In genomic region chr6:161924516-161925116, GRCh38 we compare ENCODE assay signal across 21 cellular contexts.
A peak's percentile ranks its signal among the peaks of the same experiment; 100 is the strongest.
DNase-seq lines count a peak whose midpoint lies in the region; ATAC-seq and TF ChIP-seq lines count a peak whose summit lies in the region.
"Had no signal": no experiment of that assay in that cellular context is flagged by ENCODE, and none has a peak within 500 bp of the region (broad histone marks: within the 10 kb centered on the region; RNA-seq: fewer than 3 reads in every experiment).

No MANE protein-coding gene starts in this region.

- no peak overlapping the region for H3K4me2 ChIP-seq in mesenchymal stem cell (ENCODE audit: low read length, poor library complexity, severe bottlenecking)

- H3K23ac ChIP-seq in mesenchymal stem cell (ENCODE audit: low read length in 2 of 2): no peak overlapping the region

- H2BK5ac ChIP-seq in mesenchymal stem cell (ENCODE audit: low read depth, low read length, poor library complexity, severe bottlenecking): no peak overlapping the region

- H2AFZ ChIP-seq in mesenchymal stem cell (ENCODE audit: low read depth, low read length): no peak overlapping the region

- no peak overlapping the region for H3K18ac ChIP-seq in mesenchymal stem cell (ENCODE audit: low read depth in 1 of 2, low read length in 2 of 2)

- no peak overlapping the region for H3K4me3 ChIP-seq in body of pancreas
- H3K4me3 ChIP-seq in mesenchymal stem cell (ENCODE audit: insufficient read depth in 1 of 2, low read depth in 1 of 2, low read length in 2 of 2): no peak overlapping the region

- H3K79me1 ChIP-seq in mesenchymal stem cell (replicated peaks; ENCODE audit: low read length, poor library complexity, severe bottlenecking): no peaks in the 10 kb centered on the region

- intact Hi-C loops in body of pancreas (cut with DNase I): no loop called here

- 6 to 10% methylated on average over 5 of the region's 5 CpGs for WGBS in body of pancreas, 2 donors
- 48% methylated on average over 4 of the region's 5 CpGs for WGBS in mesenchymal stem cell

- TF ChIP-seq POLR2A in body of pancreas (IDR thresholded peaks at IDR 0.05): no peak

- TF ChIP-seq CTCF in body of pancreas (IDR thresholded peaks at IDR 0.05): no peak

- no peaks in the 10 kb centered on the region for H3K36me3 ChIP-seq in body of pancreas (replicated peaks in 1 of 2; ENCODE audit: insufficient read depth in 1 of 2, low read depth in 2 of 2)
- no peaks in the 10 kb centered on the region for H3K36me3 ChIP-seq in mesenchymal stem cell (ENCODE audit: control insufficient read depth in 1 of 2, insufficient read depth in 2 of 2, low read depth in 1 of 2, low read length in 2 of 2)

- no peak overlapping the region for H4K8ac ChIP-seq in mesenchymal stem cell (ENCODE audit: low read length)

- H3K27ac ChIP-seq in body of pancreas (peak overlapping the region; percentile 52 to 75 (median 61)), mesenchymal stem cell (ENCODE audit: low read length, poor library complexity, severe bottlenecking) (no peak overlapping the region)
- H3K27ac ChIP-seq: C4-2B had no signal

- no peak overlapping the region for H3K4ac ChIP-seq in mesenchymal stem cell (ENCODE audit: low read depth in 1 of 2, low read length in 2 of 2)

- H3K27me3 ChIP-seq in body of pancreas (no peaks in the 10 kb centered on the region), mesenchymal stem cell (ENCODE audit: control insufficient read depth in 1 of 2, insufficient read depth in 1 of 2, low read length in 2 of 2) (no peaks in the 10 kb centered on the region)

- ATAC-seq in HG02610 (IDR thresholded peaks at IDR 0.05; ENCODE audit: unreplicated experiment) (peak; percentile 34), body of pancreas (no peak)
- no peak for ATAC-seq in stimulated activated naive CD8-positive, alpha-beta T cell treated with anti-CD3 and anti-CD28 coated beads, Interleukin-15, Interleukin-2, amounts not matched to agents 100 U/mL and 50 U/mL, for 24 hours
- ATAC-seq: SK-N-SH treated with all-trans-retinoic acid at 6 μM for 48 hours had no signal

- H2BK15ac ChIP-seq in mesenchymal stem cell (ENCODE audit: low read depth, poor library complexity, severe bottlenecking): no peak overlapping the region

- DNase-seq in DMS53 (lab: John Stamatoyannopoulos, UW) (peak; percentile 26), DMS53 treated with DMSO at 0.1 percent for 48 hours (lab: John Stamatoyannopoulos, UW; ENCODE audit: unreplicated experiment) (no peak), body of pancreas (peak in 2 of 4 donors; percentile 13 to 36), mesenchymal stem cell (peak; percentile 55), NCI-H2107 treated with DMSO at 0.1 percent for 48 hours (lab: John Stamatoyannopoulos, UW; ENCODE audit: unreplicated experiment) (no peak)
- DNase-seq in activated CD4-positive, alpha-beta T cell treated with anti-CD3 and anti-CD28 coated beads for 1 hour: no peak
- DNase-seq in stimulated activated naive CD8-positive, alpha-beta T cell treated with anti-CD3 and anti-CD28 coated beads, Interleukin-15, Interleukin-2, amounts not matched to agents 100 U/mL and 50 U/mL, for 24 hours: no peak
- DNase-seq: 8988T, AML-193, DMS79, H9, HFFc6, KBM-7, NCI-H1105, NCI-H1694, NCI-H2171 treated with DMSO at 0.1 percent for 48 hours, NCI-H524 treated with DMSO at 0.1 percent for 48 hours, SIG-M5 had no signal

- H2BK120ac ChIP-seq in mesenchymal stem cell (ENCODE audit: low read depth, low read length): no peak overlapping the region

- H3K9me3 ChIP-seq in body of pancreas: no peaks in the 10 kb centered on the region
- no peaks in the 10 kb centered on the region for H3K9me3 ChIP-seq in mesenchymal stem cell (ENCODE audit: control insufficient read depth, low read length)

- H2AK5ac ChIP-seq in mesenchymal stem cell (ENCODE audit: low read length, severe bottlenecking): no peak overlapping the region

- H4K91ac ChIP-seq in mesenchymal stem cell (ENCODE audit: low read length): no peak overlapping the region

- no peak overlapping the region for H3K14ac ChIP-seq in mesenchymal stem cell (ENCODE audit: low read length in 2 of 2)

- H3K4me1 ChIP-seq in body of pancreas (peaks cover 25% of the 10 kb centered on the region), mesenchymal stem cell (ENCODE audit: control insufficient read depth, insufficient read depth, low read depth, low read length) (peaks cover 4% of the 10 kb centered on the region)

- H3K9ac ChIP-seq in mesenchymal stem cell (ENCODE audit: low read length): no peak overlapping the region

- H2BK12ac ChIP-seq in mesenchymal stem cell (ENCODE audit: low read length in 2 of 2): no peak overlapping the region

Comparison
In these comparisons a context has a peak if more than half of its experiments do, and no peak if none do; other contexts are left out.
1. DNase-seq: peak in DMS53 (single experiment) and mesenchymal stem cell (single experiment); none in DMS53 treated with DMSO at 0.1 percent for 48 hours (single experiment), NCI-H2107 treated with DMSO at 0.1 percent for 48 hours (single experiment), activated CD4-positive, alpha-beta T cell treated with anti-CD3 and anti-CD28 coated beads for 1 hour (single experiment) and stimulated activated naive CD8-positive, alpha-beta T cell treated with anti-CD3 and anti-CD28 coated beads, Interleukin-15, Interleukin-2, amounts not matched to agents 100 U/mL and 50 U/mL, for 24 hours (single experiment).